Comparison of ENCODE assay signal across 8 cellular contexts in the genomic region with DNA sequence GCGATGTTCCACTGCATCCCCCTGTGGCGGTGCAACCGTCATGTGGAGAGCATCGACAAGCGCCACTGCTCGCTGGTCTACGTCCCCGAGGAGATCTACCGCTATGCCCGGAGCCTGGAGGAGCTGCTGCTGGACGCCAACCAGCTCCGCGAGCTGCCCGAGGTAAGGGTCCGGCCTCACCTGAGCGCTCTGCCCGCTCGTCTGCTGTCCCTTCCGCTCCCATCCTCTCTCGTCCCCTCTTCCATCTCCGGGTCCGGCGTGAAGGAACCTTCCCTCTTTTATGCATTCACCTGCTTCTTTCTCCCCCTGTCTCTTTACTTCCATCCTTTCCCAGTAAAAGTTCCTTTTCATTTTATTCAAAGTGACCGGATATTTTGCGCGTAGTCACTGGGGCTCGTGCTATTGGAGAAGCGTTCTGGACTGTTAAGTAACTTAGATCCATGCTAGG. TPM values are rescaled to one million over a fixed set of nuclear protein-coding genes. Genes with fewer than 3 reads are reported as not detected.
DNase-seq lines count a peak whose midpoint lies in the region; ATAC-seq and TF ChIP-seq lines count a peak whose summit lies in the region.

No MANE protein-coding gene starts in this region.

- H3K4me1 Mint-ChIP-seq in activated naive CD8-positive, alpha-beta T cell treated with anti-CD3 and anti-CD28 coated beads, Interleukin-2, amount 10 ng/mL, durations not matched to agents 7 days and 5 days, result peaks cover 16% of the 10 kb centered on the region
- H3K4me1 Mint-ChIP-seq in stimulated activated effector memory CD8-positive, alpha-beta T cell treated with anti-CD3 and anti-CD28 coated beads, Interleukin-12 subunit alpha, Interleukin-12 subunit beta, amount 100 ng/mL, for 72 hours, result peaks cover 32% of the 10 kb centered on the region

- H3K36me3 ChIP-seq in A673 (ENCODE audit: insufficient read depth, low read length, poor library complexity, severe bottlenecking) (no peaks in the 10 kb centered on the region), iPS-20b (ENCODE audit: insufficient read depth, low read depth, low read length) (no peaks in the 10 kb centered on the region)

- H3K27ac ChIP-seq in A673 (ENCODE audit: low read depth, low read length, poor library complexity, severe bottlenecking) (peak overlapping the region; percentile 20), iPS-20b (ENCODE audit: low read length) (no peak overlapping the region)

- H3K36me3 Mint-ChIP-seq in activated naive CD8-positive, alpha-beta T cell treated with anti-CD3 and anti-CD28 coated beads, Interleukin-2, amount 10 ng/mL, durations not matched to agents 7 days and 5 days, result no peaks in the 10 kb centered on the region
- peaks cover 13% of the 10 kb centered on the region for H3K36me3 Mint-ChIP-seq in stimulated activated effector memory CD8-positive, alpha-beta T cell treated with anti-CD3 and anti-CD28 coated beads, Interleukin-12 subunit alpha, Interleukin-12 subunit beta, amount 100 ng/mL, for 72 hours

- H3K27me3 Mint-ChIP-seq in activated naive CD8-positive, alpha-beta T cell treated with anti-CD3 and anti-CD28 coated beads, Interleukin-2, amount 10 ng/mL, durations not matched to agents 7 days and 5 days, result peaks cover 39% of the 10 kb centered on the region

- H3K9me3 Mint-ChIP-seq in activated naive CD8-positive, alpha-beta T cell treated with anti-CD3 and anti-CD28 coated beads, Interleukin-2, amount 10 ng/mL, durations not matched to agents 7 days and 5 days, result peaks cover 1% of the 10 kb centered on the region
- H3K9me3 Mint-ChIP-seq in stimulated activated effector memory CD8-positive, alpha-beta T cell treated with anti-CD3 and anti-CD28 coated beads, Interleukin-12 subunit alpha, Interleukin-12 subunit beta, amount 100 ng/mL, for 72 hours, result no peaks in the 10 kb centered on the region

- peaks cover 11% of the 10 kb centered on the region for H3K4me1 ChIP-seq in A673 (ENCODE audit: insufficient read depth, low read length, poor library complexity, severe bottlenecking)
- peaks cover 11% of the 10 kb centered on the region; the same call in 1 of the 2 replicates for H3K4me1 ChIP-seq in iPS-20b (ENCODE audit: insufficient read depth, low read length)

- H3K27me3 ChIP-seq in A673 (replicated peaks; ENCODE audit: insufficient read depth, low read depth, low read length, poor library complexity) (peaks cover 35% of the 10 kb centered on the region), iPS-20b (ENCODE audit: insufficient read depth, low read length) (peaks cover 26% of the 10 kb centered on the region)

- no peak for TF ChIP-seq CTCF in A673 (conservative IDR thresholded peaks at IDR 0.05; ENCODE audit: low read depth, low read length)

- POLR2A ChIA-PET in A673 (lab: Charles Lee; ENCODE audit: low non-redundant PET), result interaction anchor here (0.5 kb wide), 1 partner anchor 1690 kb away, joined by 4 read pairs; no protein-coding TSS in a partner anchor
- POLR2A ChIA-PET in activated naive CD8-positive, alpha-beta T cell treated with anti-CD3 and anti-CD28 coated beads, Interleukin-2, amount 10 ng/mL, durations not matched to agents 7 days and 5 days (lab: Charles Lee), result interaction anchor here (0.9 to 2.3 kb wide), 5 partner anchors 12 to 436 kb away, joined by 3 to 5 read pairs (median 4); no protein-coding TSS in a partner anchor

- intact Hi-C loops in A673 (cut with micrococcal nuclease; ENCODE audit: unreplicated experiment), result loop anchor here (5.0 to 10.0 kb wide), 2 partner anchors 92 to 250 kb away; a partner anchor contains a TSS

- BruUV-seq in A673 (replicated peaks; lab: Mats Ljungman, UMichigan), result no TSS peak

- CTCF ChIA-PET in A673 (lab: Charles Lee), result interaction anchor here (2.6 kb wide), 1 partner anchor 161 kb away, joined by 12 read pairs; no protein-coding TSS in a partner anchor

- H3K27ac Mint-ChIP-seq in activated naive CD8-positive, alpha-beta T cell treated with anti-CD3 and anti-CD28 coated beads, Interleukin-2, amount 10 ng/mL, durations not matched to agents 7 days and 5 days, result peak overlapping the region; percentile 59
- H3K27ac Mint-ChIP-seq in stimulated activated effector memory CD8-positive, alpha-beta T cell treated with anti-CD3 and anti-CD28 coated beads, Interleukin-12 subunit alpha, Interleukin-12 subunit beta, amount 100 ng/mL, for 72 hours, result peak overlapping the region; percentile 82

- H3K4me3 ChIP-seq in A673 (ENCODE audit: low read depth, low read length, poor library complexity, severe bottlenecking) (peak overlapping the region; percentile 74), iPS-20b (ENCODE audit: low read length) (peak overlapping the region; percentile 92)
- H3K4me3 ChIP-seq in Jurkat, Clone E6-1 (ENCODE audit: low read length), result peak overlapping the region; percentile 96

- H3K9me3 ChIP-seq in A673 (ENCODE audit: low read depth, low read length, poor library complexity, severe bottlenecking), result no peaks in the 10 kb centered on the region
- H3K9me3 ChIP-seq in iPS-20b (ENCODE audit: insufficient read depth, low read depth, low read length), result no peaks in the 10 kb centered on the region

- peak overlapping the region; percentile 71; the same call in 1 of the 2 replicates for H3K9ac ChIP-seq in iPS-20b (ENCODE audit: low read depth, low read length)

- peak overlapping the region; percentile 99 for H3K4me3 Mint-ChIP-seq in activated naive CD8-positive, alpha-beta T cell treated with anti-CD3 and anti-CD28 coated beads, Interleukin-2, amount 10 ng/mL, durations not matched to agents 7 days and 5 days
- H3K4me3 Mint-ChIP-seq in stimulated activated effector memory CD8-positive, alpha-beta T cell treated with anti-CD3 and anti-CD28 coated beads, Interleukin-12 subunit alpha, Interleukin-12 subunit beta, amount 100 ng/mL, for 72 hours, result peak overlapping the region; percentile 86

- DNase-seq in A673 (ENCODE audit: low spot score) (no peak), NCI-H1092 (lab: John Stamatoyannopoulos, UW) (no peak)
- no peak for DNase-seq in Jurkat, Clone E6-1 (ENCODE audit: low read depth, low spot score)
- DNase-seq in activated naive CD8-positive, alpha-beta T cell treated with anti-CD3 and anti-CD28 coated beads, Interleukin-2, amount 10 ng/mL, durations not matched to agents 7 days and 5 days, result no peak
- no peak for DNase-seq in stimulated activated effector memory CD8-positive, alpha-beta T cell treated with anti-CD3 and anti-CD28 coated beads, Interleukin-12 subunit alpha, Interleukin-12 subunit beta, amount 100 ng/mL, for 72 hours (ENCODE audit: low spot score in 2 of 2)
- DNase-seq in activated CD8-positive, alpha-beta memory T cell treated with anti-CD3 and anti-CD28 coated beads, Interleukin-2, amount 50 U/mL, for 48 hours, result no peak

- peak; percentile 17 for ATAC-seq in GM19324 (IDR thresholded peaks at IDR 0.05; ENCODE audit: low FRiP score, unreplicated experiment)
- ATAC-seq in activated naive CD8-positive, alpha-beta T cell treated with anti-CD3 and anti-CD28 coated beads, Interleukin-2, amount 10 ng/mL, durations not matched to agents 7 days and 5 days (ENCODE audit: low read depth), result no peak
- no peak for ATAC-seq in stimulated activated effector memory CD8-positive, alpha-beta T cell treated with anti-CD3 and anti-CD28 coated beads, Interleukin-12 subunit alpha, Interleukin-12 subunit beta, amount 100 ng/mL, for 72 hours

RNA-seq across cellular contexts. Expression of a gene that starts 0.5 kb away (rescaled TPM):
- total RNA-seq in A673 (2021), result 3.9 and 4.4 TPM in 2 replicates
- polyA plus RNA-seq in Jurkat, Clone E6-1 (2012; ENCODE audit: insufficient read depth, insufficient read length), result 7.8 TPM
- 1 to 10 TPM; 3.5 to 4.2 TPM for total RNA-seq in activated naive CD8-positive, alpha-beta T cell treated with anti-CD3 and anti-CD28 coated beads, Interleukin-2, amount 10 ng/mL, durations not matched to agents 7 days and 5 days
